ENCODE assay signal across 1 cellular context in the genomic region with DNA sequence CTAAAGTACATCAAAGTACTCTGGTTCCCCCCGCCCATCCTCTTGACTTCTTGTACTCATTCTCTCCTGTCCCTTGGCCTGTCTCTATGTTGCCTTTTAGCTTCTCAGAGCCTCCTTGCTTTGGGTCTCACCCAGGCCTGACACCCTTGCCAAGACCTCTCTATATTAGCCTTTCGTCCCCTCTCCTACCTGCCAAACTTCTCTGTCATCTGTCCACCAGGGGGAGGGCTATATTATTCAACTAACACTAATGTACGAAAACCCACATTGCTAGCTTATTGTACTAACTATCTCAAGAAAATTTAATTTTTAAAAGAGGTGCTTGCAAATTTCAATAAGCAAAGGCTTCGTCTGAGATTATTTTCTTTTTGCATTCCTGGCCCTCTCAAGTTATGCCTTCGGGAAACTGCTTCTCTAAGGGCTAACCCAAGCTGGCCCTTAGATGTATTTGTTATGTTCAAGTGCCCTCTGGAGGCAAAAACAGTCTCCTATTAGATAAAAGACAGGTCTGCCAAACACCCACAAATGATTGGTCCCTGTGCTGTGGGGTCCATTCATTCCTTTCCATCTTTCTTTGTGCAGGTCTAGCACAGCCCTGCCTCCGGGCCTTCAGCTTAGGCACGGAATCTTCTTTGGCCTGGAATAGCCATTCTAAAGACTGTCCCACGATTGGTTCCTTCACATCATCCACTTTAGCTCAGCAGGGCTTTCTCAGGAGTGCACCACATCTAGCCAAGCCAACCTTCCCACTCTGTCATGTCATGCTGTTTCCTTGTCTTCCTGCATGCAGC.
TF ChIP-seq lines count a peak whose summit lies in the region.

No MANE protein-coding gene starts in this region.

TF ChIP-seq in HepG2, 621 proteins besides CTCF, POLR2A, EP300 and RAD21 (continued from another document):
- no peak for TF ChIP-seq ZNF710 (CRISPR knock-in tag; IDR thresholded peaks at IDR 0.05; ENCODE audit: borderline replicate concordance)
- TF ChIP-seq MTF1 (CRISPR knock-in tag; IDR thresholded peaks at IDR 0.05): no peak
- TF ChIP-seq PAXIP1 (CRISPR knock-in tag; conservative IDR thresholded peaks at IDR 0.05): 0 out of 2 replicates have a peak, but pooled peaks have one; percentile 20
- TF ChIP-seq ZMYM4 (CRISPR knock-in tag; IDR thresholded peaks at IDR 0.05): no peak
- no peak for TF ChIP-seq LBX2 (CRISPR knock-in tag; IDR thresholded peaks at IDR 0.05; ENCODE audit: borderline replicate concordance)
- TF ChIP-seq, protein P1, sequence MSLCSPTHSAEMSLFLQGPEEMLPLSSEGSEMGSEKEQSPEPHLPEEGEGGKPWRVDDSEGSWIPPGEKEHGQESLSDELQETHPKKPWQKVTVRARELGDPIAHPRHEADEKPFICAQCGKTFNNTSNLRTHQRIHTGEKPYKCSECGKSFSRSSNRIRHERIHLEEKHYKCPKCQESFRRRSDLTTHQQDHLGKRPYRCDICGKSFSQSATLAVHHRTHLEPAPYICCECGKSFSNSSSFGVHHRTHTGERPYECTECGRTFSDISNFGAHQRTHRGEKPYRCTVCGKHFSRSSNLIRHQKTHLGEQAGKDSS (CRISPR knock-in tag; IDR thresholded peaks at IDR 0.05; ENCODE audit: borderline replicate concordance, low read depth): no peak
